In genomic region chr9:4114569-4115505, GRCh38 we compare ENCODE assay signal across 12 cellular contexts.
DNase-seq lines count a peak whose midpoint lies in the region; ATAC-seq, FAIRE-seq and TF ChIP-seq lines count a peak whose summit lies in the region.
"Had no signal": no experiment of that assay in that cellular context is flagged by ENCODE, and none has a peak within 500 bp of the region (broad histone marks: within the 10 kb centered on the region; RNA-seq: fewer than 3 reads in every experiment).

No MANE protein-coding gene starts in this region.

- peaks cover 4% of the 10 kb centered on the region for H3K36me3 ChIP-seq in kidney epithelial cell (ENCODE audit: control insufficient read depth, insufficient read depth, low read length)
- no peaks in the 10 kb centered on the region for H3K36me3 ChIP-seq in upper lobe of right lung

- intact Hi-C loops in upper lobe of right lung (cut with DNase I) = no loop called here

- no peak for ATAC-seq in upper lobe of right lung

- H3K27me3 ChIP-seq in kidney epithelial cell (ENCODE audit: control insufficient read depth, insufficient read depth, low read length) (no peaks in the 10 kb centered on the region), upper lobe of right lung (no peaks in the 10 kb centered on the region)

- peaks cover 4% of the 10 kb centered on the region for H3K4me1 ChIP-seq in upper lobe of right lung

- no peaks in the 10 kb centered on the region for H3K9me3 ChIP-seq in upper lobe of right lung

- TF ChIP-seq CTCF in choroid plexus epithelial cell (conservative IDR thresholded peaks at IDR 0.05; ENCODE audit: low read depth, low read length) = no peak
- TF ChIP-seq CTCF in kidney epithelial cell (IDR thresholded peaks at IDR 0.05; ENCODE audit: insufficient read depth, low read length, poor library complexity, severe bottlenecking) = no peak
- no peak for TF ChIP-seq CTCF in upper lobe of right lung (IDR thresholded peaks at IDR 0.05)

- H3K4me3 ChIP-seq in choroid plexus epithelial cell (ENCODE audit: low read depth, low read length) = no peak overlapping the region
- H3K4me3 ChIP-seq in kidney epithelial cell (ENCODE audit: low read depth, low read length) = no peak overlapping the region
- no peak overlapping the region for H3K4me3 ChIP-seq in upper lobe of right lung

- peak; percentile 7 for DNase-seq in HK-2 (ENCODE audit: unreplicated experiment)
- DNase-seq in choroid plexus epithelial cell (ENCODE audit: low read depth) = peak; percentile 56
- peak; percentile 88 for DNase-seq in kidney epithelial cell (ENCODE audit: low read depth)
- DNase-seq in upper lobe of right lung = no peak
- no peak for DNase-seq in ecto neural progenitor cell (ENCODE audit: low spot score)
- DNase-seq in HuH-7.5 (ENCODE audit: low spot score) = no peak
- no peak for DNase-seq in putamen (ENCODE audit: low spot score)
- DNase-seq: activated T-cell treated with anti-CD3 and anti-CD28 coated beads, Interleukin-2, amount 50 U/mL, for 24 hours; AML-193; foreskin melanocyte had no signal

- H3K27ac ChIP-seq in upper lobe of right lung = no peak overlapping the region

- FAIRE-seq in A204.1 (lab: Jason Lieb, UNC) = peak; percentile 27
- FAIRE-seq: G401.6 had no signal

Comparison
In these comparisons a context has a peak if more than half of its experiments do, and no peak if none do; other contexts are left out.
1. DNase-seq: peak in HK-2 (single experiment), choroid plexus epithelial cell (single experiment) and kidney epithelial cell (single experiment); none in upper lobe of right lung (single experiment), ecto neural progenitor cell (single experiment), HuH-7.5 (single experiment) and putamen (single experiment).